ENCODE assay signal across 1 cellular context in genomic region chr19:32351807-32352630, GRCh38.
TF ChIP-seq lines count a peak whose summit lies in the region.

No MANE protein-coding gene starts in this region.

TF ChIP-seq in HepG2, 621 proteins besides CTCF, POLR2A, EP300 and RAD21:
- TF ChIP-seq PLRG1 (conservative IDR thresholded peaks at IDR 0.05) (no peak), ZMYM3 (CRISPR knock-in tag; IDR thresholded peaks at IDR 0.05) (no peak)
- TF ChIP-seq, protein P1, sequence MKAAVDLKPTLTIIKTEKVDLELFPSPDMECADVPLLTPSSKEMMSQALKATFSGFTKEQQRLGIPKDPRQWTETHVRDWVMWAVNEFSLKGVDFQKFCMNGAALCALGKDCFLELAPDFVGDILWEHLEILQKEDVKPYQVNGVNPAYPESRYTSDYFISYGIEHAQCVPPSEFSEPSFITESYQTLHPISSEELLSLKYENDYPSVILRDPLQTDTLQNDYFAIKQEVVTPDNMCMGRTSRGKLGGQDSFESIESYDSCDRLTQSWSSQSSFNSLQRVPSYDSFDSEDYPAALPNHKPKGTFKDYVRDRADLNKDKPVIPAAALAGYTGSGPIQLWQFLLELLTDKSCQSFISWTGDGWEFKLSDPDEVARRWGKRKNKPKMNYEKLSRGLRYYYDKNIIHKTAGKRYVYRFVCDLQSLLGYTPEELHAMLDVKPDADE (CRISPR knock-in tag; IDR thresholded peaks at IDR 0.05): no peak
